In genomic region chr7:151494569-151495284, GRCh38 we compare ENCODE assay signal across 15 cellular contexts. TPM values are rescaled to one million over a fixed set of nuclear protein-coding genes. Genes with fewer than 3 reads are reported as not detected.
DNase-seq lines count a peak whose midpoint lies in the region; ATAC-seq and TF ChIP-seq lines count a peak whose summit lies in the region.
"Had no signal": no experiment of that assay in that cellular context is flagged by ENCODE, and none has a peak within 500 bp of the region (broad histone marks: within the 10 kb centered on the region; RNA-seq: fewer than 3 reads in every experiment).

No MANE protein-coding gene starts in this region.

- H3K4ac ChIP-seq in mesenchymal stem cell (ENCODE audit: low read depth in 1 of 2, low read length in 2 of 2), result no peak overlapping the region

- H3K27ac ChIP-seq in CD4-positive, CD25-positive, alpha-beta regulatory T cell (ENCODE audit: insufficient read depth, low read length, poor library complexity, severe bottlenecking), result no peak overlapping the region
- H3K27ac ChIP-seq in breast epithelium (peak overlapping the region; percentile 13 to 26), mesenchymal stem cell (ENCODE audit: low read length, poor library complexity, severe bottlenecking) (no peak overlapping the region)
- H3K27ac ChIP-seq: BLaER1 had no signal

- H2BK5ac ChIP-seq in mesenchymal stem cell (ENCODE audit: low read depth, low read length, poor library complexity, severe bottlenecking), result no peak overlapping the region

- H3K27me3 Mint-ChIP-seq in CD4-positive, CD25-positive, alpha-beta regulatory T cell, result no peaks in the 10 kb centered on the region
- H3K27me3 Mint-ChIP-seq: activated B cell treated with CpG ODN at 0.5 μM for 24 hours; effector memory CD8-positive, alpha-beta T cell; stimulated activated naive B cell treated with anti-CD40 and anti-IgM and Interleukin-4, amounts not matched to agents 10 μg/mL and 1 μg/mL and 100 μg/mL, for 72 hours had no signal

- no peak overlapping the region for H3K14ac ChIP-seq in mesenchymal stem cell (ENCODE audit: low read length in 2 of 2)

- no peak overlapping the region for H3K9ac ChIP-seq in mesenchymal stem cell (ENCODE audit: low read length)
- H3K9ac ChIP-seq: BLaER1 had no signal

- intact Hi-C loops in breast epithelium (cut with DNase I; ENCODE audit: low total_unique reads), result no loop called here

- H3K4me3 Mint-ChIP-seq in CD4-positive, CD25-positive, alpha-beta regulatory T cell, result no peak overlapping the region
- H3K4me3 Mint-ChIP-seq: activated B cell treated with CpG ODN at 0.5 μM for 24 hours; stimulated activated naive B cell treated with anti-CD40 and anti-IgM and Interleukin-4, amounts not matched to agents 10 μg/mL and 1 μg/mL and 100 μg/mL, for 72 hours had no signal

- H2AFZ ChIP-seq in mesenchymal stem cell (ENCODE audit: low read depth, low read length), result no peak overlapping the region

- no peak overlapping the region for H4K8ac ChIP-seq in mesenchymal stem cell (ENCODE audit: low read length)

- no peaks in the 10 kb centered on the region for H3K9me3 ChIP-seq in CD4-positive, CD25-positive, alpha-beta regulatory T cell (ENCODE audit: control insufficient read depth in 2 of 2, low read length in 2 of 2)
- H3K9me3 ChIP-seq in breast epithelium (no peaks in the 10 kb centered on the region), mesenchymal stem cell (ENCODE audit: control insufficient read depth, low read length) (no peaks in the 10 kb centered on the region)

- peaks cover 12% of the 10 kb centered on the region for H3K36me3 ChIP-seq in CD4-positive, CD25-positive, alpha-beta regulatory T cell (ENCODE audit: control insufficient read depth, insufficient read depth, low read length)
- no peaks in the 10 kb centered on the region for H3K36me3 ChIP-seq in breast epithelium
- H3K36me3 ChIP-seq in mesenchymal stem cell (ENCODE audit: control insufficient read depth in 1 of 2, insufficient read depth in 2 of 2, low read depth in 1 of 2, low read length in 2 of 2), result peaks cover 3 to 10% of the 10 kb centered on the region in 2 experiments

- peaks cover 6% of the 10 kb centered on the region for H3K4me1 ChIP-seq in CD4-positive, CD25-positive, alpha-beta regulatory T cell (ENCODE audit: control insufficient read depth, insufficient read depth, low read length, poor library complexity, severe bottlenecking)
- no peaks in the 10 kb centered on the region for H3K4me1 ChIP-seq in breast epithelium
- H3K4me1 ChIP-seq in mesenchymal stem cell (ENCODE audit: control insufficient read depth, insufficient read depth, low read depth, low read length), result peaks cover 17% of the 10 kb centered on the region

- no peak overlapping the region for H3K23ac ChIP-seq in mesenchymal stem cell (ENCODE audit: low read length in 2 of 2)

- no peak overlapping the region for H2BK12ac ChIP-seq in mesenchymal stem cell (ENCODE audit: low read length in 2 of 2)

- H3K36me3 Mint-ChIP-seq in CD4-positive, CD25-positive, alpha-beta regulatory T cell, result peaks cover 9% of the 10 kb centered on the region

- no peak overlapping the region for H3K18ac ChIP-seq in mesenchymal stem cell (ENCODE audit: low read depth in 1 of 2, low read length in 2 of 2)

- H3K4me1 Mint-ChIP-seq in CD4-positive, CD25-positive, alpha-beta regulatory T cell, result peaks cover 27 to 71% (median 54%) of the 10 kb centered on the region in 4 donors

- ATAC-seq in CD4-positive, CD25-positive, alpha-beta regulatory T cell (ENCODE audit: low read depth in 2 of 2), result no peak
- ATAC-seq in GM19467 (IDR thresholded peaks at IDR 0.05; ENCODE audit: unreplicated experiment) (no peak), HG02981 (IDR thresholded peaks at IDR 0.05; ENCODE audit: unreplicated experiment) (no peak)
- ATAC-seq: effector memory CD8-positive, alpha-beta T cell; stimulated activated naive B cell treated with anti-CD40 and anti-IgM and Interleukin-4, amounts not matched to agents 10 μg/mL and 1 μg/mL and 100 μg/mL, for 72 hours had no signal

- H2BK15ac ChIP-seq in mesenchymal stem cell (ENCODE audit: low read depth, poor library complexity, severe bottlenecking), result no peak overlapping the region

- WGBS in mesenchymal stem cell, result 52% methylated on average over 5 of the region's 7 CpGs

- H3K4me3 ChIP-seq in CD4-positive, CD25-positive, alpha-beta regulatory T cell (ENCODE audit: low read depth, low read length), result no peak overlapping the region
- H3K4me3 ChIP-seq in breast epithelium (no peak overlapping the region), mesenchymal stem cell (ENCODE audit: insufficient read depth in 1 of 2, low read depth in 1 of 2, low read length in 2 of 2) (no peak overlapping the region)
- H3K4me3 ChIP-seq: BLaER1 had no signal

- peaks cover 7% of the 10 kb centered on the region for H3K79me1 ChIP-seq in mesenchymal stem cell (replicated peaks; ENCODE audit: low read length, poor library complexity, severe bottlenecking)

- H2BK120ac ChIP-seq in mesenchymal stem cell (ENCODE audit: low read depth, low read length), result no peak overlapping the region

- H3K27ac Mint-ChIP-seq in CD4-positive, CD25-positive, alpha-beta regulatory T cell, result peak overlapping the region in 2 of 3 donors; percentile 52 to 91
- H3K27ac Mint-ChIP-seq: activated B cell treated with CpG ODN at 0.5 μM for 24 hours had no signal

- TF ChIP-seq POLR2A in breast epithelium (IDR thresholded peaks at IDR 0.05), result no peak

- H4K91ac ChIP-seq in mesenchymal stem cell (ENCODE audit: low read length), result no peak overlapping the region

- no peaks in the 10 kb centered on the region for H3K27me3 ChIP-seq in CD4-positive, CD25-positive, alpha-beta regulatory T cell (ENCODE audit: control insufficient read depth, insufficient read depth, low read length)
- H3K27me3 ChIP-seq in breast epithelium (no peaks in the 10 kb centered on the region), mesenchymal stem cell (ENCODE audit: control insufficient read depth in 1 of 2, insufficient read depth in 1 of 2, low read length in 2 of 2) (no peaks in the 10 kb centered on the region)
- H3K27me3 ChIP-seq: BLaER1 had no signal

- peak overlapping the region; percentile 27 for H3K4me2 ChIP-seq in mesenchymal stem cell (ENCODE audit: low read length, poor library complexity, severe bottlenecking)
- H3K4me2 ChIP-seq: BLaER1 had no signal

- no peak for DNase-seq in CD4-positive, CD25-positive, alpha-beta regulatory T cell
- DNase-seq in LHCN-M2 (ENCODE audit: low read depth) (peak; percentile 17), breast epithelium (ENCODE audit: low spot score in 2 of 2) (no peak), mesenchymal stem cell (no peak), iPS-NIHi7 (ENCODE audit: extremely low spot score) (no peak), ecto neural progenitor cell (ENCODE audit: low spot score) (no peak)
- DNase-seq: activated B cell treated with CpG ODN at 0.5 μM for 24 hours; effector memory CD8-positive, alpha-beta T cell; head of caudate nucleus; Right ventricle myocardium superior; stimulated activated CD4-positive, alpha-beta T cell treated with anti-CD3 and anti-CD28 coated beads, Interleukin-2, amount 100 ng/mL, for 24 hours; stimulated activated naive B cell treated with anti-CD40 and anti-IgM and Interleukin-4, amounts not matched to agents 10 μg/mL and 1 μg/mL and 100 μg/mL, for 72 hours had no signal

- H2AK5ac ChIP-seq in mesenchymal stem cell (ENCODE audit: low read length, severe bottlenecking), result no peak overlapping the region

- no peaks in the 10 kb centered on the region for H3K9me3 Mint-ChIP-seq in CD4-positive, CD25-positive, alpha-beta regulatory T cell
- H3K9me3 Mint-ChIP-seq: activated B cell treated with CpG ODN at 0.5 μM for 24 hours; effector memory CD8-positive, alpha-beta T cell had no signal

- TF ChIP-seq CTCF in breast epithelium (IDR thresholded peaks at IDR 0.05), result no peak

RNA-seq across cellular contexts. Expression of gene RHEB, which starts 25.0 kb away (rescaled TPM):
- total RNA-seq in CD4-positive, CD25-positive, alpha-beta regulatory T cell, result 51.3 TPM
- 10 to 100 TPM; 64.8 to 72.6 (median 67.4) TPM for polyA plus RNA-seq in CD4-positive, CD25-positive, alpha-beta regulatory T cell
- total RNA-seq in LHCN-M2 (2014; rRNA removed) (138 and 145 TPM in 2 replicates), breast epithelium (10 to 100 TPM; 89.3 to 99.3 (median 95.0) TPM)
- 127 TPM for polyA plus RNA-seq in LHCN-M2 (2012)
- polyA plus RNA-seq in mesenchymal stem cell (2013, experiment 1 of 2), result 87.3 TPM
- polyA plus RNA-seq in mesenchymal stem cell (2013, experiment 2 of 2), result 88.1 TPM

RNA-seq across cellular contexts. Expression of gene CRYGN, which starts 54.8 kb away (rescaled TPM):
- 0.39 TPM for total RNA-seq in CD4-positive, CD25-positive, alpha-beta regulatory T cell
- polyA plus RNA-seq in CD4-positive, CD25-positive, alpha-beta regulatory T cell, result under 1 TPM in 3 of 4 donors, not detected in 1; 0.30 to 0.39 (median 0.38) TPM
- total RNA-seq in LHCN-M2 (2014; rRNA removed) (not detected in 2 replicates), breast epithelium (1 to 10 TPM in 1 of 3 donors, under 1 TPM in 1, not detected in 1; 0.98 to 1.3 TPM)
- 0.07 TPM for polyA plus RNA-seq in LHCN-M2 (2012)
- not detected for polyA plus RNA-seq in mesenchymal stem cell (2013, experiment 1 of 2)
- polyA plus RNA-seq in mesenchymal stem cell (2013, experiment 2 of 2), result not detected
- total RNA-seq: activated B cell treated with CpG ODN at 0.5 μM for 24 hours had no signal

Comparison
In these comparisons a context has a peak if more than half of its experiments do, and no peak if none do; other contexts are left out.
1. H3K27ac ChIP-seq: peak in breast epithelium (2 of 2); none in CD4-positive, CD25-positive, alpha-beta regulatory T cell (single experiment) and mesenchymal stem cell (single experiment).